ENCODE assay signal across 9 cellular contexts in the genomic region with DNA sequence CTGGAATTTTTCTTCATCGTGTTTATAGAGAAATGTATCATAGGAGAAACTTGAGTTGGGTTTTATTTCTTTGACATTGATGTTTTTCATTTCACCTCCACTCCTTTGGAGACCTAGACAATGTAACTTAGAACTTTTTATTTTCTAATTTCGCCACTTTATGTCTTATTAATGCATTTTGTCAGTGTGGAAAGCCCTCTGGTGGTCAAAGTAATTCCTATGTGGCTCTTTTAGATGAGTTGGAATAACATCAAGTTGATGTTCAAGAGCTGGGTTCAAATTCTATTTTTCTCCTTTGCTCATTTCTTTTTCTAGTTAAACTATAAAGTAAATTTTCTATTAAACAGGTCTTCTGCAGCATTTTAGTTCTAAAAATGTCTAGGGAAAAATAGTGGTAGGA.
DNase-seq lines count a peak whose midpoint lies in the region; ATAC-seq and TF ChIP-seq lines count a peak whose summit lies in the region.
"Had no signal": no experiment of that assay in that cellular context is flagged by ENCODE, and none has a peak within 500 bp of the region (broad histone marks: within the 10 kb centered on the region; RNA-seq: fewer than 3 reads in every experiment).

No MANE protein-coding gene starts in this region.

- H3K4me1 Mint-ChIP-seq in T-helper 17 cell, result no peaks in the 10 kb centered on the region

- no peak overlapping the region for H3K9ac ChIP-seq in smooth muscle cell (ENCODE audit: low read depth)

- POLR2A ChIA-PET in RWPE1 (lab: Yijun Ruan, JAX; ENCODE audit: low non-redundant PET), result no interaction called here

- H3K27ac ChIP-seq in RWPE1 (no peak overlapping the region), smooth muscle cell (ENCODE audit: low read depth) (no peak overlapping the region)

- no peaks in the 10 kb centered on the region for H3K36me3 Mint-ChIP-seq in T-helper 17 cell (ENCODE audit: low read depth)

- peaks cover 46% of the 10 kb centered on the region for H3K27me3 Mint-ChIP-seq in T-helper 17 cell

- 75% methylated on average over 2 of the region's 2 CpGs for WGBS in smooth muscle cell (ENCODE audit: low lambda C conversion rate)

- CTCF ChIA-PET in RWPE1 (lab: Yijun Ruan, JAX), result interaction anchor here (0.5 to 3.1 kb wide), 8 partner anchors 12 to 637 kb away, joined by 3 to 16 read pairs (median 3); no protein-coding TSS in a partner anchor

- H3K4me3 ChIP-seq in fibroblast of villous mesenchyme (ENCODE audit: low read depth, low read length) (no peak overlapping the region), smooth muscle cell (no peak overlapping the region)

- H3K79me2 ChIP-seq in smooth muscle cell (ENCODE audit: low read depth), result no peaks in the 10 kb centered on the region

- no peaks in the 10 kb centered on the region for H4K20me1 ChIP-seq in smooth muscle cell (ENCODE audit: low read depth)

- H3K9me3 ChIP-seq in smooth muscle cell (replicated peaks; ENCODE audit: low read depth) (no peaks in the 10 kb centered on the region), T-helper 17 cell (ENCODE audit: control insufficient read depth, low read length, poor library complexity, severe bottlenecking) (no peaks in the 10 kb centered on the region)

- no peak for ATAC-seq in T-helper 17 cell

- no peaks in the 10 kb centered on the region for H3K36me3 ChIP-seq in smooth muscle cell (ENCODE audit: low read depth)

- no peak overlapping the region for H3K4me3 Mint-ChIP-seq in T-helper 17 cell

- no peak overlapping the region for H3K27ac Mint-ChIP-seq in T-helper 17 cell

- peaks cover 12% of the 10 kb centered on the region for H3K27me3 ChIP-seq in smooth muscle cell (ENCODE audit: low read depth)

- H3F3A ChIP-seq in smooth muscle cell (ENCODE audit: low read depth), result no peaks in the 10 kb centered on the region

- H3K4me1 ChIP-seq in smooth muscle cell (ENCODE audit: low read depth), result no peaks in the 10 kb centered on the region

- H2AFZ ChIP-seq in smooth muscle cell (ENCODE audit: low read depth), result no peak overlapping the region

- no peak overlapping the region for H3K4me2 ChIP-seq in smooth muscle cell

- TF ChIP-seq CTCF in GM12872 (IDR thresholded peaks at IDR 0.05; ENCODE audit: insufficient read depth, low read depth, low read length) (peak; percentile 16; the same call in 1 of the 3 replicates), RWPE1 (conservative IDR thresholded peaks at IDR 0.05; ENCODE audit: low read depth) (peak; percentile 50), fibroblast of villous mesenchyme (IDR thresholded peaks at IDR 0.05; ENCODE audit: insufficient read depth, low read depth, low read length) (peak; percentile 52), smooth muscle cell (IDR thresholded peaks at IDR 0.05; ENCODE audit: borderline replicate concordance, insufficient read depth, poor library complexity, severe bottlenecking) (peak; percentile 69), GM10266 (IDR thresholded peaks at IDR 0.05; ENCODE audit: control insufficient read depth, insufficient read depth, low read depth, missing control alignments) (no peak)

- DNase-seq in RWPE1 (ENCODE audit: low spot score) (peak; percentile 9), fibroblast of villous mesenchyme (ENCODE audit: low read depth) (peak; percentile 46), smooth muscle cell (lab: John Stamatoyannopoulos, UW; ENCODE audit: unreplicated experiment) (no peak), NCI-H524 treated with DMSO at 0.1 percent for 48 hours (lab: John Stamatoyannopoulos, UW) (no peak), T-helper 17 cell (no peak), GM10266 (ENCODE audit: extremely low spot score) (no peak)
- DNase-seq in activated naive CD4-positive, alpha-beta T cell (lab: John Stamatoyannopoulos, UW), result no peak
- DNase-seq: effector memory CD4-positive, alpha-beta T cell had no signal

Comparison
In these comparisons a context has a peak if more than half of its experiments do, and no peak if none do; other contexts are left out.
1. DNase-seq: peak in RWPE1 (single experiment) and fibroblast of villous mesenchyme (single experiment); none in smooth muscle cell (single experiment), NCI-H524 treated with DMSO at 0.1 percent for 48 hours (single experiment), activated naive CD4-positive, alpha-beta T cell (0 of 4), T-helper 17 cell (0 of 3) and GM10266 (single experiment).